1 cellular context compared by ENCODE assay signal in genomic region chr16:73071131-73071940, GRCh38.
TF ChIP-seq lines count a peak whose summit lies in the region.

No MANE protein-coding gene starts in this region.

TF ChIP-seq in H1, 55 proteins besides CTCF, POLR2A, EP300 and RAD21 (continued from another document):
- TF ChIP-seq SIN3A (conservative IDR thresholded peaks at IDR 0.05 in 1 of 2, IDR thresholded peaks at IDR 0.05 in 1 of 2; ENCODE audit: low read depth in 1 of 2, low read length in 2 of 2) (peak in 1 of 2 experiments; percentile 42; a peak in 1 of 4 replicates), YY1 (IDR thresholded peaks at IDR 0.05; ENCODE audit: low read depth, low read length) (no peak), ATF3 (IDR thresholded peaks at IDR 0.05; ENCODE audit: insufficient read depth, low read depth, low read length) (no peak), POU5F1 (IDR thresholded peaks at IDR 0.05; ENCODE audit: low read depth, low read length) (no peak), E2F6 (IDR thresholded peaks at IDR 0.05) (peak; percentile 89), KDM4A (IDR thresholded peaks at IDR 0.05; ENCODE audit: low read depth, low read length, severe bottlenecking) (peak; percentile 74)
